Comparison of ENCODE assay signal across 20 cellular contexts in the genomic region with DNA sequence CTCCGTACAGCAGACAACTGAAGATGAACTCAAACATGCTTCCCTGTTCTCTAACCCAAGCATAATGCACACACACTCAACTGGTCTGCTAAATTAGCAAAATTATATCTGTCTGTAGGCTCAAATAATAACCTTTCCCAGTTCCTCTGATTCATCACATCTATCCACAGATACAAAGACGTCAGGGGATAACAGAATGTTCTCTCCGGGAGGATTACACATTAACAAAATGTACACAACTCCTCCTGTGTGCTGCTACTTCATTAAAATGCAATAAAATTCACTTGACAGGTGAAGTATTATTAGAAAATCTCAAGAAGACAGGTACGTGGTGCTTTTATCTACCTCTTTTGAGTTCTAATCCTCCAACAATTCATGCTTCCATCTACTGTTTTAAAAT. TPM values are rescaled to one million over a fixed set of nuclear protein-coding genes. Genes with fewer than 3 reads are reported as not detected.
DNase-seq lines count a peak whose midpoint lies in the region; ATAC-seq, FAIRE-seq and TF ChIP-seq lines count a peak whose summit lies in the region.
"Had no signal": no experiment of that assay in that cellular context is flagged by ENCODE, and none has a peak within 500 bp of the region (broad histone marks: within the 10 kb centered on the region; RNA-seq: fewer than 3 reads in every experiment).

No MANE protein-coding gene starts in this region.

- H3K4me1 ChIP-seq in colonic mucosa: peaks cover 7% of the 10 kb centered on the region
- H3K4me1 ChIP-seq in kidney (ENCODE audit: control insufficient read depth in 1 of 2, insufficient read depth in 1 of 2, low read depth in 1 of 2, low read length in 2 of 2): peaks cover 2 to 12% of the 10 kb centered on the region in 2 donors

- peak overlapping the region; percentile 31; the same call in 1 of the 2 replicates for H3K27ac Mint-ChIP-seq in HFFc6
- H3K27ac Mint-ChIP-seq: CD8-positive, alpha-beta memory T cell had no signal

- no peak for TF ChIP-seq CTCF in HFFc6 (IDR thresholded peaks at IDR 0.05)
- TF ChIP-seq CTCF in colonic mucosa (IDR thresholded peaks at IDR 0.05): no peak
- no peak for TF ChIP-seq CTCF in kidney (IDR thresholded peaks at IDR 0.05; ENCODE audit: borderline replicate concordance, extremely low read depth, insufficient read depth)

- no peaks in the 10 kb centered on the region for H3K36me3 ChIP-seq in colonic mucosa
- H3K36me3 ChIP-seq in kidney (ENCODE audit: control insufficient read depth in 1 of 2, insufficient read depth in 2 of 2, low read length in 2 of 2): peaks cover 0 to 7% of the 10 kb centered on the region in 2 donors

- peak overlapping the region in 1 of 2 donors; percentile 58 for H3K9ac ChIP-seq in colonic mucosa (ENCODE audit: low read depth in 2 of 2, low read length in 2 of 2)
- no peak overlapping the region for H3K9ac ChIP-seq in kidney (ENCODE audit: low read length in 2 of 2)

- peak; percentile 81 for ATAC-seq in left colon
- no peak for ATAC-seq in GM21390 (IDR thresholded peaks at IDR 0.05; ENCODE audit: unreplicated experiment)
- ATAC-seq: stimulated activated naive CD8-positive, alpha-beta T cell treated with anti-CD3 and anti-CD28 coated beads, Interleukin-15, Interleukin-2, amounts not matched to agents 100 U/mL and 50 U/mL, for 24 hours had no signal

- H3K27me3 ChIP-seq in colonic mucosa: no peaks in the 10 kb centered on the region
- H3K27me3 ChIP-seq: tibial nerve had no signal

- no peak for FAIRE-seq in kidney (lab: Jason Lieb, UNC)
- FAIRE-seq: keratinocyte had no signal

- H3K9me3 ChIP-seq in colonic mucosa (no peaks in the 10 kb centered on the region), kidney (ENCODE audit: control insufficient read depth in 1 of 2, low read length in 2 of 2) (no peaks in the 10 kb centered on the region)
- H3K9me3 ChIP-seq: tibial nerve had no signal

- no peak overlapping the region for H3K4me3 Mint-ChIP-seq in HFFc6
- H3K4me3 Mint-ChIP-seq: CD8-positive, alpha-beta memory T cell had no signal

- peaks cover 13% of the 10 kb centered on the region for H3K27me3 Mint-ChIP-seq in HFFc6 (ENCODE audit: insufficient read depth)

- no peak for DNase-seq in HFFc6
- no peak for DNase-seq in colonic mucosa
- no peak for DNase-seq in left colon
- peak; percentile 36 for DNase-seq in putamen (ENCODE audit: low spot score)
- DNase-seq in activated naive CD4-positive, alpha-beta T cell treated with anti-CD3 and anti-CD28 coated beads, Interleukin-2, amount 50 U/mL, for 16 hours: no peak
- DNase-seq in kidney: no peak
- no peak for DNase-seq in foreskin melanocyte
- DNase-seq: activated CD4-positive, alpha-beta T cell treated with anti-CD3 and anti-CD28 coated beads for 4 hours; CD8-positive, alpha-beta memory T cell; central memory CD4-positive, alpha-beta T cell; effector CD8-positive, alpha-beta T cell; Karpas-422; midbrain; NCI-H1092 treated with DMSO at 0.1 percent for 48 hours; NCI-H2081 treated with DMSO at 0.1 percent for 48 hours; NCI-H510A; stimulated activated naive CD8-positive, alpha-beta T cell treated with anti-CD3 and anti-CD28 coated beads, Interleukin-15, Interleukin-2, amounts not matched to agents 100 U/mL and 50 U/mL, for 24 hours had no signal

- peaks cover 70% of the 10 kb centered on the region for H3K36me3 Mint-ChIP-seq in HFFc6 (ENCODE audit: low read depth)
- H3K36me3 Mint-ChIP-seq: CD8-positive, alpha-beta memory T cell had no signal

- H3K9me3 Mint-ChIP-seq in HFFc6: no peaks in the 10 kb centered on the region

- peak overlapping the region; percentile 22 for H3K27ac ChIP-seq in colonic mucosa
- no peak overlapping the region for H3K27ac ChIP-seq in kidney (ENCODE audit: low read depth in 2 of 2, low read length in 2 of 2)
- H3K27ac ChIP-seq: tibial nerve had no signal

- H3K4me3 ChIP-seq in colonic mucosa (no peak overlapping the region), kidney (ENCODE audit: low read length in 2 of 2) (no peak overlapping the region)
- H3K4me3 ChIP-seq: tibial nerve had no signal

- intact Hi-C loops in colonic mucosa (cut with DNase I) (loop anchor here (5.0 kb wide), 1 partner anchor 56 kb away; a partner anchor contains a TSS), left colon (cut with DNase I, micrococcal nuclease) (loop anchor here in 1 of 2 donors (5.0 kb wide), 1 partner anchor 56 kb away; a partner anchor contains a TSS), kidney (cut with DNase I) (no loop called here)

- H3K4me1 Mint-ChIP-seq in HFFc6 (ENCODE audit: low read depth): peaks cover 47% of the 10 kb centered on the region
- H3K4me1 Mint-ChIP-seq: CD8-positive, alpha-beta memory T cell had no signal

RNA-seq across cellular contexts. Expression of a gene that starts 57.4 kb away (rescaled TPM):
- 100 to 1,000 TPM; 238 to 483 (median 287) TPM for total RNA-seq in HFFc6 (2021; fragmentation: NEBNext Ultra II Directional; extraction: Animal tissue kit (Norgen Biotek cat#: 25700))
- total RNA-seq in colonic mucosa (100 to 1,000 TPM; 243 to 300 TPM), left colon (100 to 1,000 TPM; 291 to 299 TPM), kidney (254 TPM)
- 62.2 TPM for polyA plus RNA-seq in kidney (ENCODE audit: insufficient read depth, low read depth, low replicate concordance)
- total RNA-seq: CD8-positive, alpha-beta memory T cell had no signal
- polyA plus RNA-seq: CD8-positive, alpha-beta memory T cell had no signal
